11 cellular contexts compared by ENCODE assay signal in genomic region chr2:77336013-77336412, GRCh38.
"Had no signal": no experiment of that assay in that cellular context is flagged by ENCODE, and none has a peak within 500 bp of the region (broad histone marks: within the 10 kb centered on the region; RNA-seq: fewer than 3 reads in every experiment).

No MANE protein-coding gene starts in this region.

- H2AFZ ChIP-seq: GM23248, GM23338 had no signal

- H3K27ac ChIP-seq: GM23248 had no signal

- H3K4me1 Mint-ChIP-seq: GM23338 had no signal

- H3K27ac Mint-ChIP-seq: GM23338, H9, HFFc6 had no signal

- FAIRE-seq: H1, H54 had no signal

- DNase-seq: GM23248, GOT3, H7, H9, HCEC 1CT, HFFc6 had no signal

- H3K9me3 ChIP-seq: HAP-1 had no signal

- H3K9ac ChIP-seq: GM23248 had no signal

- H3K4me3 ChIP-seq: GM23248, GM23338, HAP-1 had no signal

- H3K4me3 Mint-ChIP-seq: GM23338, H9, HFFc6 had no signal

- H3K36me3 ChIP-seq: HAP-1 had no signal

- H3K4me1 ChIP-seq: HAP-1 had no signal

- H3K4me2 ChIP-seq: GM23338 had no signal

- ATAC-seq: GM23338, HCT116 had no signal
